In genomic region chr17:75238684-75239191, GRCh38 we compare ENCODE assay signal across 8 cellular contexts. TPM values are rescaled to one million over a fixed set of nuclear protein-coding genes. Genes with fewer than 3 reads are reported as not detected.
DNase-seq lines count a peak whose midpoint lies in the region; ATAC-seq and TF ChIP-seq lines count a peak whose summit lies in the region.

No MANE protein-coding gene starts in this region.

- TF ChIP-seq CTCF in Panc1 (IDR thresholded peaks at IDR 0.05) (peak; percentile 96), fibroblast of mammary gland (conservative IDR thresholded peaks at IDR 0.05; ENCODE audit: control insufficient read depth, insufficient read depth, low read depth, low read length) (peak; percentile 88)

- in situ Hi-C loops in Panc1 (cut with HindIII; ENCODE audit: low pct_unique_long_range_greater_than_20kb, low sequenced_read_pairs): no loop called here

- no peaks in the 10 kb centered on the region for H3K9me3 Mint-ChIP-seq in activated T-helper 1 cell treated with anti-CD3 and anti-CD28 coated beads, Interleukin-12 subunit alpha, Interleukin-12 subunit beta, Interleukin-2, Interleukin-4 antibody, amounts not matched to agents 30 ng/mL and 10 ng/mL and 1 ng/mL, durations not matched to agents 14 hours and 24 hours and 36 hours

- ATAC-seq in Panc1 (peak; percentile 85), HG02885 (IDR thresholded peaks at IDR 0.05; ENCODE audit: poor library complexity, unreplicated experiment) (no peak), GM18511 (IDR thresholded peaks at IDR 0.05; ENCODE audit: unreplicated experiment) (no peak)

- H3K4me1 ChIP-seq in Panc1 (ENCODE audit: control insufficient read depth, insufficient read depth, low read length): 0 out of 2 replicates have a peak, but pooled peaks cover 3% of the 10 kb centered on the region

- peak overlapping the region; percentile 38 for H3K4me3 Mint-ChIP-seq in activated T-helper 1 cell treated with anti-CD3 and anti-CD28 coated beads, Interleukin-12 subunit alpha, Interleukin-12 subunit beta, Interleukin-2, Interleukin-4 antibody, amounts not matched to agents 30 ng/mL and 10 ng/mL and 1 ng/mL, durations not matched to agents 14 hours and 24 hours and 36 hours

- H3K36me3 Mint-ChIP-seq in activated T-helper 1 cell treated with anti-CD3 and anti-CD28 coated beads, Interleukin-12 subunit alpha, Interleukin-12 subunit beta, Interleukin-2, Interleukin-4 antibody, amounts not matched to agents 30 ng/mL and 10 ng/mL and 1 ng/mL, durations not matched to agents 14 hours and 24 hours and 36 hours (ENCODE audit: low read depth): peaks cover 62% of the 10 kb centered on the region

- H3K27me3 ChIP-seq in Panc1 (ENCODE audit: control insufficient read depth, insufficient read depth, low read length): no peaks in the 10 kb centered on the region

- H3K27me3 Mint-ChIP-seq in activated T-helper 1 cell treated with anti-CD3 and anti-CD28 coated beads, Interleukin-12 subunit alpha, Interleukin-12 subunit beta, Interleukin-2, Interleukin-4 antibody, amounts not matched to agents 30 ng/mL and 10 ng/mL and 1 ng/mL, durations not matched to agents 14 hours and 24 hours and 36 hours (ENCODE audit: insufficient read depth): no peaks in the 10 kb centered on the region

- H3K9me3 ChIP-seq in Panc1 (ENCODE audit: control insufficient read depth, insufficient read depth, low read depth, low read length): no peaks in the 10 kb centered on the region

- H3K36me3 ChIP-seq in Panc1 (ENCODE audit: control insufficient read depth, insufficient read depth, low read length): peaks cover 20% of the 10 kb centered on the region

- CTCF ChIA-PET in Panc1 (lab: Charles Lee): interaction anchor here (0.6 kb wide), 2 partner anchors 60 to 171 kb away, joined by 3 to 5 read pairs; no protein-coding TSS in a partner anchor

- H3K4me1 Mint-ChIP-seq in activated T-helper 1 cell treated with anti-CD3 and anti-CD28 coated beads, Interleukin-12 subunit alpha, Interleukin-12 subunit beta, Interleukin-2, Interleukin-4 antibody, amounts not matched to agents 30 ng/mL and 10 ng/mL and 1 ng/mL, durations not matched to agents 14 hours and 24 hours and 36 hours (ENCODE audit: low read depth): peaks cover 35% of the 10 kb centered on the region

- DNase-seq in DMS53 (lab: John Stamatoyannopoulos, UW) (peak; percentile 89), HUDEP-2 (lab: John Stamatoyannopoulos, UW; ENCODE audit: unreplicated experiment in 76 of 76) (peak in 66 of 76 experiments; percentile 10 to 71 (median 48)), Panc1 (ENCODE audit: low read depth, low spot score) (peak; percentile 33), fibroblast of mammary gland (ENCODE audit: low read depth) (peak; percentile 74), nucleus accumbens (lab: John Stamatoyannopoulos, UW) (peak in 33 of 56 donors; percentile 7 to 64 (median 25))
- peak; percentile 35 for DNase-seq in activated T-helper 1 cell treated with anti-CD3 and anti-CD28 coated beads, Interleukin-12 subunit alpha, Interleukin-12 subunit beta, Interleukin-2, Interleukin-4 antibody, amounts not matched to agents 30 ng/mL and 10 ng/mL and 1 ng/mL, durations not matched to agents 14 hours and 24 hours and 36 hours (ENCODE audit: low spot score)

- no peak overlapping the region for H3K27ac ChIP-seq in Panc1 (ENCODE audit: low read length)

- intact Hi-C loops in Panc1 (cut with micrococcal nuclease; ENCODE audit: unreplicated experiment): no loop called here
- intact Hi-C loops in activated T-helper 1 cell treated with anti-CD3 and anti-CD28 coated beads, Interleukin-12 subunit alpha, Interleukin-12 subunit beta, Interleukin-2, Interleukin-4 antibody, amounts not matched to agents 30 ng/mL and 10 ng/mL and 1 ng/mL, durations not matched to agents 14 hours and 24 hours and 36 hours (cut with micrococcal nuclease): loop anchor here (1.0 kb wide), 3 partner anchors 23 to 124 kb away; partner anchors contain the start of genes GGA3, MRPS7 and NUP85

- peak overlapping the region; percentile 76 for H3K27ac Mint-ChIP-seq in activated T-helper 1 cell treated with anti-CD3 and anti-CD28 coated beads, Interleukin-12 subunit alpha, Interleukin-12 subunit beta, Interleukin-2, Interleukin-4 antibody, amounts not matched to agents 30 ng/mL and 10 ng/mL and 1 ng/mL, durations not matched to agents 14 hours and 24 hours and 36 hours

- BruUV-seq in Panc1 (replicated peaks; lab: Mats Ljungman, UMichigan): no TSS peak

- POLR2A ChIA-PET in Panc1 (lab: Charles Lee): interaction anchor here (0.6 kb wide), 1 partner anchor 35 kb away, joined by 3 read pairs; no protein-coding TSS in a partner anchor

- H3K4me3 ChIP-seq in Panc1 (ENCODE audit: low read depth in 2 of 2, low read length in 2 of 2) (no peak overlapping the region), fibroblast of mammary gland (ENCODE audit: control insufficient read depth, low read depth, low read length) (no peak overlapping the region)

RNA-seq across cellular contexts. Expression of gene GGA3, which starts 22.7 kb away (rescaled TPM):
- total RNA-seq in Panc1 (2021; ENCODE audit: unreplicated experiment): 61.6 TPM
- polyA plus RNA-seq in Panc1 (2012; ENCODE audit: insufficient read length): 52.5 TPM
- total RNA-seq in activated T-helper 1 cell treated with anti-CD3 and anti-CD28 coated beads, Interleukin-12 subunit alpha, Interleukin-12 subunit beta, Interleukin-2, Interleukin-4 antibody, amounts not matched to agents 30 ng/mL and 10 ng/mL and 1 ng/mL, durations not matched to agents 14 hours and 24 hours and 36 hours: 93.4 and 94.3 TPM in 2 replicates

RNA-seq across cellular contexts. Expression of gene MRPS7, which starts 22.9 kb away (rescaled TPM):
- 85.0 TPM for total RNA-seq in Panc1 (2021; ENCODE audit: unreplicated experiment)
- 78.8 TPM for polyA plus RNA-seq in Panc1 (2012; ENCODE audit: insufficient read length)
- total RNA-seq in activated T-helper 1 cell treated with anti-CD3 and anti-CD28 coated beads, Interleukin-12 subunit alpha, Interleukin-12 subunit beta, Interleukin-2, Interleukin-4 antibody, amounts not matched to agents 30 ng/mL and 10 ng/mL and 1 ng/mL, durations not matched to agents 14 hours and 24 hours and 36 hours: 126 and 130 TPM in 2 replicates

RNA-seq across cellular contexts. Expression of gene MIF4GD, which starts 32.3 kb away (rescaled TPM):
- 34.4 TPM for total RNA-seq in Panc1 (2021; ENCODE audit: unreplicated experiment)
- 40.5 TPM for polyA plus RNA-seq in Panc1 (2012; ENCODE audit: insufficient read length)
- 49.0 and 49.3 TPM in 2 replicates for total RNA-seq in activated T-helper 1 cell treated with anti-CD3 and anti-CD28 coated beads, Interleukin-12 subunit alpha, Interleukin-12 subunit beta, Interleukin-2, Interleukin-4 antibody, amounts not matched to agents 30 ng/mL and 10 ng/mL and 1 ng/mL, durations not matched to agents 14 hours and 24 hours and 36 hours

RNA-seq across cellular contexts. Expression of gene NUP85, which starts 33.3 kb away (rescaled TPM):
- total RNA-seq in Panc1 (2021; ENCODE audit: unreplicated experiment): 141 TPM
- polyA plus RNA-seq in Panc1 (2012; ENCODE audit: insufficient read length): 96.7 TPM
- 122 and 129 TPM in 2 replicates for total RNA-seq in activated T-helper 1 cell treated with anti-CD3 and anti-CD28 coated beads, Interleukin-12 subunit alpha, Interleukin-12 subunit beta, Interleukin-2, Interleukin-4 antibody, amounts not matched to agents 30 ng/mL and 10 ng/mL and 1 ng/mL, durations not matched to agents 14 hours and 24 hours and 36 hours

RNA-seq across cellular contexts. Expression of gene SLC25A19, which starts 50.5 kb away (rescaled TPM):
- total RNA-seq in Panc1 (2021; ENCODE audit: unreplicated experiment): 29.0 TPM
- polyA plus RNA-seq in Panc1 (2012; ENCODE audit: insufficient read length): 18.9 TPM
- 119 and 126 TPM in 2 replicates for total RNA-seq in activated T-helper 1 cell treated with anti-CD3 and anti-CD28 coated beads, Interleukin-12 subunit alpha, Interleukin-12 subunit beta, Interleukin-2, Interleukin-4 antibody, amounts not matched to agents 30 ng/mL and 10 ng/mL and 1 ng/mL, durations not matched to agents 14 hours and 24 hours and 36 hours

Comparison
In these comparisons a context has a peak if more than half of its experiments do, and no peak if none do; other contexts are left out.
1. DNase-seq: peak in every context shown above with its lines; median percentile 89 in DMS53; 74 in fibroblast of mammary gland; 48 in HUDEP-2; 35 in activated T-helper 1 cell treated with anti-CD3 and anti-CD28 coated beads, Interleukin-12 subunit alpha, Interleukin-12 subunit beta, Interleukin-2, Interleukin-4 antibody, amounts not matched to agents 30 ng/mL and 10 ng/mL and 1 ng/mL, durations not matched to agents 14 hours and 24 hours and 36 hours; 33 in Panc1; 25 in nucleus accumbens.